1 cellular context compared by ENCODE assay signal in the genomic region with DNA sequence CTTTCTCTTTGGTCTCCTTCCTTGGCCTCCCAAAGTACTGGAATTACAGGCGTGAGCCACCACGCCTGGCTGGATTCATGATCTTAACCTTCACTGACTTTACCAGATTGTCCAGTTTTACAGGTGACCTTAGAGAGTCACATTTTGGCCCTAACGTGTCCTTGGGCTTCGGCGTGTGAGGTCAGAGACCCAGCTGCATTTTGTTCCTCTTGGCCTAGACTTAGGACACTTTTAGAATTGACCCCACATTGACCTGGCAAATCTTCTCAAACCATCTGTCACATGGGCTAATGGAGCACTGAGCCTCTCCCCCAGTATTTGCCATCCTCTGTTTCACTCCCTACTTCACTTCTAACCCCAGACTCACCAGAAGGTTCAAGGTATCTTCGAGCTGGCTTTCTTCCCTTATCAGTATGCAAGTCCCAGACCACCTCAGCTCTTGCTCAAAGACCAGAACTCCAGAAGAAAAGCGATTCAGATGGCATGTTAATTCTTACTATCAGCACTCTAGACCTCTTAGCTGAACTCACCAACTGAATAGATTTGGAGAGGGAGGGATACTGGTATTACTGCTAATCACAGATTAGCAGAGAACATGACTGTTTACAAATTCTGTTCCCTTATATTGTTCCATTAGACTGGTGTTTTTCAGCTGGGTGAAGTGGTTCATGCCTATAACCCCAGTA.
TF ChIP-seq lines count a peak whose summit lies in the region.

No MANE protein-coding gene starts in this region.

TF ChIP-seq in GM23338, 12 proteins besides CTCF, POLR2A, EP300 and RAD21 (continued from another document):
- TF ChIP-seq, protein P1, sequence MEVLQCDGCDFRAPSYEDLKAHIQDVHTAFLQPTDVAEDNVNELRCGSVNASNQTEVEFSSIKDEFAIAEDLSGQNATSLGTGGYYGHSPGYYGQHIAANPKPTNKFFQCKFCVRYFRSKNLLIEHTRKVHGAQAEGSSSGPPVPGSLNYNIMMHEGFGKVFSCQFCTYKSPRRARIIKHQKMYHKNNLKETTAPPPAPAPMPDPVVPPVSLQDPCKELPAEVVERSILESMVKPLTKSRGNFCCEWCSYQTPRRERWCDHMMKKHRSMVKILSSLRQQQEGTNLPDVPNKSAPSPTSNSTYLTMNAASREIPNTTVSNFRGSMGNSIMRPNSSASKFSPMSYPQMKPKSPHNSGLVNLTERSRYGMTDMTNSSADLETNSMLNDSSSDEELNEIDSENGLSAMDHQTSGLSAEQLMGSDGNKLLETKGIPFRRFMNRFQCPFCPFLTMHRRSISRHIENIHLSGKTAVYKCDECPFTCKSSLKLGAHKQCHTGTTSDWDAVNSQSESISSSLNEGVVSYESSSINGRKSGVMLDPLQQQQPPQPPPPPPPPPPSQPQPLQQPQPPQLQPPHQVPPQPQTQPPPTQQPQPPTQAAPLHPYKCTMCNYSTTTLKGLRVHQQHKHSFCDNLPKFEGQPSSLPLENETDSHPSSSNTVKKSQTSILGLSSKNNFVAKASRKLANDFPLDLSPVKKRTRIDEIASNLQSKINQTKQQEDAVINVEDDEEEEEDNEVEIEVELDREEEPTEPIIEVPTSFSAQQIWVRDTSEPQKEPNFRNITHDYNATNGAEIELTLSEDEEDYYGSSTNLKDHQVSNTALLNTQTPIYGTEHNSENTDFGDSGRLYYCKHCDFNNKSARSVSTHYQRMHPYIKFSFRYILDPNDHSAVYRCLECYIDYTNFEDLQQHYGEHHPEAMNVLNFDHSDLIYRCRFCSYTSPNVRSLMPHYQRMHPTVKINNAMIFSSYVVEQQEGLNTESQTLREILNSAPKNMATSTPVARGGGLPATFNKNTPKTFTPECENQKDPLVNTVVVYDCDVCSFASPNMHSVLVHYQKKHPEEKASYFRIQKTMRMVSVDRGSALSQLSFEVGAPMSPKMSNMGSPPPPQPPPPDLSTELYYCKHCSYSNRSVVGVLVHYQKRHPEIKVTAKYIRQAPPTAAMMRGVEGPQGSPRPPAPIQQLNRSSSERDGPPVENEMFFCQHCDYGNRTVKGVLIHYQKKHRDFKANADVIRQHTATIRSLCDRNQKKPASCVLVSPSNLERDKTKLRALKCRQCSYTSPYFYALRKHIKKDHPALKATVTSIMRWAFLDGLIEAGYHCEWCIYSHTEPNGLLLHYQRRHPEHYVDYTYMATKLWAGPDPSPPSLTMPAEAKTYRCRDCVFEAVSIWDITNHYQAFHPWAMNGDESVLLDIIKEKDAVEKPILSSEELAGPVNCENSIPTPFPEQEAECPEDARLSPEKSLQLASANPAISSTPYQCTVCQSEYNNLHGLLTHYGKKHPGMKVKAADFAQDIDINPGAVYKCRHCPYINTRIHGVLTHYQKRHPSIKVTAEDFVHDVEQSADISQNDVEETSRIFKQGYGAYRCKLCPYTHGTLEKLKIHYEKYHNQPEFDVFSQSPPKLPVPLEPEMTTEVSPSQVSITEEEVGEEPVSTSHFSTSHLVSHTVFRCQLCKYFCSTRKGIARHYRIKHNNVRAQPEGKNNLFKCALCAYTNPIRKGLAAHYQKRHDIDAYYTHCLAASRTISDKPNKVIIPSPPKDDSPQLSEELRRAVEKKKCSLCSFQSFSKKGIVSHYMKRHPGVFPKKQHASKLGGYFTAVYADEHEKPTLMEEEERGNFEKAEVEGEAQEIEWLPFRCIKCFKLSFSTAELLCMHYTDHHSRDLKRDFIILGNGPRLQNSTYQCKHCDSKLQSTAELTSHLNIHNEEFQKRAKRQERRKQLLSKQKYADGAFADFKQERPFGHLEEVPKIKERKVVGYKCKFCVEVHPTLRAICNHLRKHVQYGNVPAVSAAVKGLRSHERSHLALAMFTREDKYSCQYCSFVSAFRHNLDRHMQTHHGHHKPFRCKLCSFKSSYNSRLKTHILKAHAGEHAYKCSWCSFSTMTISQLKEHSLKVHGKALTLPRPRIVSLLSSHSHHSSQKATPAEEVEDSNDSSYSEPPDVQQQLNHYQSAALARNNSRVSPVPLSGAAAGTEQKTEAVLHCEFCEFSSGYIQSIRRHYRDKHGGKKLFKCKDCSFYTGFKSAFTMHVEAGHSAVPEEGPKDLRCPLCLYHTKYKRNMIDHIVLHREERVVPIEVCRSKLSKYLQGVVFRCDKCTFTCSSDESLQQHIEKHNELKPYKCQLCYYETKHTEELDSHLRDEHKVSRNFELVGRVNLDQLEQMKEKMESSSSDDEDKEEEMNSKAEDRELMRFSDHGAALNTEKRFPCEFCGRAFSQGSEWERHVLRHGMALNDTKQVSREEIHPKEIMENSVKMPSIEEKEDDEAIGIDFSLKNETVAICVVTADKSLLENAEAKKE (CRISPR knock-in tag; IDR thresholded peaks at IDR 0.05), result no peak
TF ChIP-seq in GM23338: peak in this region for 0.
